Comparison of ENCODE assay signal across 10 cellular contexts in genomic region chr3:129058441-129059194, GRCh38. TPM values are rescaled to one million over a fixed set of nuclear protein-coding genes. Genes with fewer than 3 reads are reported as not detected.
A peak's percentile ranks its signal among the peaks of the same experiment; 100 is the strongest.
DNase-seq lines count a peak whose midpoint lies in the region; ATAC-seq and TF ChIP-seq lines count a peak whose summit lies in the region.
"Had no signal": no experiment of that assay in that cellular context is flagged by ENCODE, and none has a peak within 500 bp of the region (broad histone marks: within the 10 kb centered on the region; RNA-seq: fewer than 3 reads in every experiment).

No MANE protein-coding gene starts in this region.

- peak in 1 of 7 experiments; percentile 38 for DNase-seq in CD8-positive, alpha-beta T cell
- DNase-seq in NCI-H774 (lab: John Stamatoyannopoulos, UW) (peak; percentile 66), left lung (no peak), HuH-7.5 (ENCODE audit: low spot score) (no peak)
- no peak for DNase-seq in stimulated activated CD4-positive, alpha-beta T cell treated with anti-CD3 and anti-CD28 coated beads, Interleukin-2, amount 100 ng/mL, for 24 hours
- DNase-seq: NCI-H524 treated with DMSO at 0.1 percent for 48 hours had no signal

- peak; percentile 68 for ATAC-seq in CD8-positive, alpha-beta T cell
- peak; percentile 50 for ATAC-seq in GM19467 (IDR thresholded peaks at IDR 0.05; ENCODE audit: unreplicated experiment)
- ATAC-seq in left lung: peak; percentile 13
- no peak for ATAC-seq in GM19035 (IDR thresholded peaks at IDR 0.05; ENCODE audit: unreplicated experiment)
- ATAC-seq in HG02938 (IDR thresholded peaks at IDR 0.05; ENCODE audit: unreplicated experiment): no peak

- TF ChIP-seq CTCF in CD8-positive, alpha-beta T cell (IDR thresholded peaks at IDR 0.05): no peak
- no peak for TF ChIP-seq CTCF in left lung (IDR thresholded peaks at IDR 0.05)

- no peaks in the 10 kb centered on the region for H3K9me3 Mint-ChIP-seq in CD8-positive, alpha-beta T cell
- H3K9me3 Mint-ChIP-seq: activated naive CD4-positive, alpha-beta T cell treated with anti-CD3 and anti-CD28 coated beads, Interleukin-2, amount 50 U/mL, for 24 hours had no signal

- no peaks in the 10 kb centered on the region for H3K9me3 ChIP-seq in CD8-positive, alpha-beta T cell (ENCODE audit: low read length)
- H3K9me3 ChIP-seq in left lung: no peaks in the 10 kb centered on the region

- no peaks in the 10 kb centered on the region for H3K36me3 Mint-ChIP-seq in CD8-positive, alpha-beta T cell
- H3K36me3 Mint-ChIP-seq: activated naive CD4-positive, alpha-beta T cell treated with anti-CD3 and anti-CD28 coated beads, Interleukin-2, amount 50 U/mL, for 24 hours had no signal

- H3K27ac ChIP-seq in CD8-positive, alpha-beta T cell (ENCODE audit: low read depth, low read length): no peak overlapping the region
- no peak overlapping the region for H3K27ac ChIP-seq in left lung

- H3K4me3 ChIP-seq in CD8-positive, alpha-beta T cell (ENCODE audit: low read depth, low read length): no peak overlapping the region
- no peak overlapping the region for H3K4me3 ChIP-seq in left lung

- no peak overlapping the region for H3K27ac Mint-ChIP-seq in CD8-positive, alpha-beta T cell
- H3K27ac Mint-ChIP-seq: activated naive CD4-positive, alpha-beta T cell treated with anti-CD3 and anti-CD28 coated beads, Interleukin-2, amount 50 U/mL, for 24 hours had no signal

- no peaks in the 10 kb centered on the region for H3K27me3 ChIP-seq in CD8-positive, alpha-beta T cell (ENCODE audit: insufficient read depth, low read length)
- no peaks in the 10 kb centered on the region for H3K27me3 ChIP-seq in left lung

- POLR2A ChIA-PET in CD8-positive, alpha-beta T cell (lab: Charles Lee): no interaction called here

- peaks cover 9% of the 10 kb centered on the region for H3K4me1 Mint-ChIP-seq in CD8-positive, alpha-beta T cell (ENCODE audit: low read depth)

- H3K27me3 Mint-ChIP-seq in CD8-positive, alpha-beta T cell (ENCODE audit: low read depth): no peaks in the 10 kb centered on the region
- H3K27me3 Mint-ChIP-seq: activated naive CD4-positive, alpha-beta T cell treated with anti-CD3 and anti-CD28 coated beads, Interleukin-2, amount 50 U/mL, for 24 hours had no signal

- peaks cover 3% of the 10 kb centered on the region for H3K4me1 ChIP-seq in CD8-positive, alpha-beta T cell (ENCODE audit: insufficient read depth, low read length)
- no peaks in the 10 kb centered on the region for H3K4me1 ChIP-seq in left lung

- CTCF ChIA-PET in CD8-positive, alpha-beta T cell (lab: Charles Lee): no interaction called here

- no peak overlapping the region for H3K4me3 Mint-ChIP-seq in CD8-positive, alpha-beta T cell
- H3K4me3 Mint-ChIP-seq: activated naive CD4-positive, alpha-beta T cell treated with anti-CD3 and anti-CD28 coated beads, Interleukin-2, amount 50 U/mL, for 24 hours had no signal

- intact Hi-C loops in CD8-positive, alpha-beta T cell (cut with DNase I, micrococcal nuclease): no loop called here
- intact Hi-C loops in left lung (cut with DNase I): loop anchor here in 1 of 2 donors (10.0 kb wide), 1 partner anchor 186 kb away; the partner anchor contains the start of gene COPG1

- H3K36me3 ChIP-seq in CD8-positive, alpha-beta T cell (ENCODE audit: insufficient read depth, low read length): no peaks in the 10 kb centered on the region
- no peaks in the 10 kb centered on the region for H3K36me3 ChIP-seq in left lung

RNA-seq across cellular contexts. Expression of gene GP9, which starts 2.0 kb away (rescaled TPM):
- not detected for total RNA-seq in CD8-positive, alpha-beta T cell
- total RNA-seq in left lung: 1 to 10 TPM in 1 of 2 donors, not detected in 1; 1.1 TPM

RNA-seq across cellular contexts. Expression of gene EFCC1, which starts 57.5 kb away (rescaled TPM):
- under 1 TPM; 0.17 to 0.24 TPM for total RNA-seq in CD8-positive, alpha-beta T cell
- total RNA-seq in left lung: 1 to 10 TPM; 2.7 to 4.9 TPM

Comparison
In these comparisons a context has a peak if more than half of its experiments do, and no peak if none do; other contexts are left out.
1. ATAC-seq: peak in CD8-positive, alpha-beta T cell (single experiment), GM19467 (single experiment) and left lung (single experiment); none in GM19035 (single experiment) and HG02938 (single experiment).